ENCODE assay signal across 16 cellular contexts in the genomic region with DNA sequence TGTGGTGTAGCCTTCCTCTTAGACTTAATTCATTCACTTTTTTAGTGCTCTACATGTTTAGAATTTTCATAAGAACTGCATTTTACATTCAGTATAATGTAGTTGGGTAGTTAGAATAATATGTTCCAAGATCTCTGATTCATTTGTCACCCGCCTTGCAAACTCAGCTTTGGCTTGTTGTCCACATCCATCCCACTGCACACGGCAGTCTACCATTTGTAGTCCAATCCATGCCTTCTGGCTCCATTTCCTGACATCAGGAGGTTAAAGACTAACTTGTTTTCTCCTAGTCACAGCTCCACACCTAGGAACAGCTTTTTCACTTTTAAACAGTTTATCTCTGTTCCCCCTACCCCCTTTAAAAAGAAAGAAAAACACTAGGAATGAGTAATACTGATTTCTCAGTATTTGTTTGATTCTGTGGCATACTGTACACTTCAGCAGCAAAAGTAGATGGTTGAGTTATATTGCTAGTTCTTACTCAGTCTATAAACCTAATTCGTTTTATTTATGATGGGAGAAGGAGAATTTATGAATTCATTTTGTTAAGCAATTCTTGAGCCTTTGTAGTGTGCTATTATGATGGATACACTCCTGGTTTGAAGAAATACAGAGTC.
DNase-seq lines count a peak whose midpoint lies in the region; ATAC-seq and TF ChIP-seq lines count a peak whose summit lies in the region.
"Had no signal": no experiment of that assay in that cellular context is flagged by ENCODE, and none has a peak within 500 bp of the region (broad histone marks: within the 10 kb centered on the region; RNA-seq: fewer than 3 reads in every experiment).

No MANE protein-coding gene starts in this region.

- H3K4me1 ChIP-seq in adrenal gland (replicated peaks in 1 of 2) = peaks cover 14 to 27% of the 10 kb centered on the region in 2 donors
- H3K4me1 ChIP-seq in left lung = peaks cover 0 to 32% of the 10 kb centered on the region in 2 donors

- H3K9me3 ChIP-seq in adrenal gland (replicated peaks in 1 of 3) (no peaks in the 10 kb centered on the region), left lung (no peaks in the 10 kb centered on the region)

- peaks cover 69% of the 10 kb centered on the region for H3K4me1 Mint-ChIP-seq in activated CD4-positive, alpha-beta T cell treated with anti-CD3 and anti-CD28 coated beads for 36 hours
- H3K4me1 Mint-ChIP-seq in activated CD4-positive, alpha-beta T cell treated with anti-CD3 and anti-CD28 coated beads, Interleukin-2, amount 10 ng/mL, durations not matched to agents 7 days and 5 days = peaks cover 40% of the 10 kb centered on the region
- H3K4me1 Mint-ChIP-seq in activated T-helper 17 cell treated with anti-CD3 and anti-CD28 coated beads, Interleukin-2, amount 50 U/mL, for 72 hours = peaks cover 46% of the 10 kb centered on the region
- peaks cover 77% of the 10 kb centered on the region for H3K4me1 Mint-ChIP-seq in stimulated activated memory B cell treated with anti-CD40 and anti-IgM and Interleukin-4, amounts not matched to agents 10 μg/mL and 1 μg/mL and 100 μg/mL, for 72 hours

- no peaks in the 10 kb centered on the region for H3K36me3 Mint-ChIP-seq in activated CD4-positive, alpha-beta T cell treated with anti-CD3 and anti-CD28 coated beads for 36 hours (ENCODE audit: low read depth)
- H3K36me3 Mint-ChIP-seq in activated CD4-positive, alpha-beta T cell treated with anti-CD3 and anti-CD28 coated beads, Interleukin-2, amount 10 ng/mL, durations not matched to agents 7 days and 5 days (ENCODE audit: low read depth) = peaks cover 4% of the 10 kb centered on the region
- peaks cover 7% of the 10 kb centered on the region for H3K36me3 Mint-ChIP-seq in activated T-helper 17 cell treated with anti-CD3 and anti-CD28 coated beads, Interleukin-2, amount 50 U/mL, for 72 hours (ENCODE audit: low read depth)
- peaks cover 12% of the 10 kb centered on the region for H3K36me3 Mint-ChIP-seq in stimulated activated memory B cell treated with anti-CD40 and anti-IgM and Interleukin-4, amounts not matched to agents 10 μg/mL and 1 μg/mL and 100 μg/mL, for 72 hours

- ATAC-seq in activated CD4-positive, alpha-beta T cell treated with anti-CD3 and anti-CD28 coated beads for 36 hours = peak; percentile 93
- ATAC-seq in HG02852 (IDR thresholded peaks at IDR 0.05; ENCODE audit: unreplicated experiment) = peak; percentile 78
- peak; percentile 91 for ATAC-seq in activated T-helper 17 cell treated with anti-CD3 and anti-CD28 coated beads, Interleukin-2, amount 50 U/mL, for 72 hours (replicated peaks)
- ATAC-seq in stimulated activated memory B cell treated with anti-CD40 and anti-IgM and Interleukin-4, amounts not matched to agents 10 μg/mL and 1 μg/mL and 100 μg/mL, for 72 hours = peak; percentile 64
- ATAC-seq in left lung = no peak
- ATAC-seq: foreskin keratinocyte had no signal

- POLR2A ChIA-PET in activated CD4-positive, alpha-beta T cell treated with anti-CD3 and anti-CD28 coated beads for 36 hours (lab: Charles Lee) = interaction anchor here (0.5 to 1.7 kb wide), 6 partner anchors 10 to 324 kb away, joined by 3 to 5 read pairs (median 3); no protein-coding TSS in a partner anchor
- POLR2A ChIA-PET in activated CD4-positive, alpha-beta T cell treated with anti-CD3 and anti-CD28 coated beads, Interleukin-2, amount 10 ng/mL, durations not matched to agents 7 days and 5 days (lab: Charles Lee) = no interaction called here

- H3K27ac Mint-ChIP-seq in activated CD4-positive, alpha-beta T cell treated with anti-CD3 and anti-CD28 coated beads for 36 hours = peak overlapping the region; percentile 91
- no peak overlapping the region for H3K27ac Mint-ChIP-seq in activated CD4-positive, alpha-beta T cell treated with anti-CD3 and anti-CD28 coated beads, Interleukin-2, amount 10 ng/mL, durations not matched to agents 7 days and 5 days
- peak overlapping the region; percentile 96 for H3K27ac Mint-ChIP-seq in activated T-helper 17 cell treated with anti-CD3 and anti-CD28 coated beads, Interleukin-2, amount 50 U/mL, for 72 hours
- peak overlapping the region; percentile 6 for H3K27ac Mint-ChIP-seq in stimulated activated memory B cell treated with anti-CD40 and anti-IgM and Interleukin-4, amounts not matched to agents 10 μg/mL and 1 μg/mL and 100 μg/mL, for 72 hours

- no peak for TF ChIP-seq POLR2A in adrenal gland (IDR thresholded peaks at IDR 0.05)

- H3K36me3 ChIP-seq in adrenal gland (replicated peaks in 1 of 2) (no peaks in the 10 kb centered on the region), left lung (no peaks in the 10 kb centered on the region)

- no peaks in the 10 kb centered on the region for H3K9me3 Mint-ChIP-seq in activated CD4-positive, alpha-beta T cell treated with anti-CD3 and anti-CD28 coated beads for 36 hours (ENCODE audit: low read depth)
- no peaks in the 10 kb centered on the region for H3K9me3 Mint-ChIP-seq in activated CD4-positive, alpha-beta T cell treated with anti-CD3 and anti-CD28 coated beads, Interleukin-2, amount 10 ng/mL, durations not matched to agents 7 days and 5 days
- H3K9me3 Mint-ChIP-seq in activated T-helper 17 cell treated with anti-CD3 and anti-CD28 coated beads, Interleukin-2, amount 50 U/mL, for 72 hours = no peaks in the 10 kb centered on the region
- H3K9me3 Mint-ChIP-seq in stimulated activated memory B cell treated with anti-CD40 and anti-IgM and Interleukin-4, amounts not matched to agents 10 μg/mL and 1 μg/mL and 100 μg/mL, for 72 hours = no peaks in the 10 kb centered on the region

- TF ChIP-seq CTCF in adrenal gland (IDR thresholded peaks at IDR 0.05) (no peak), left lung (IDR thresholded peaks at IDR 0.05) (no peak)

- no peaks in the 10 kb centered on the region for H3K27me3 Mint-ChIP-seq in activated CD4-positive, alpha-beta T cell treated with anti-CD3 and anti-CD28 coated beads for 36 hours
- no peaks in the 10 kb centered on the region for H3K27me3 Mint-ChIP-seq in activated CD4-positive, alpha-beta T cell treated with anti-CD3 and anti-CD28 coated beads, Interleukin-2, amount 10 ng/mL, durations not matched to agents 7 days and 5 days
- no peaks in the 10 kb centered on the region for H3K27me3 Mint-ChIP-seq in activated T-helper 17 cell treated with anti-CD3 and anti-CD28 coated beads, Interleukin-2, amount 50 U/mL, for 72 hours
- H3K27me3 Mint-ChIP-seq in stimulated activated memory B cell treated with anti-CD40 and anti-IgM and Interleukin-4, amounts not matched to agents 10 μg/mL and 1 μg/mL and 100 μg/mL, for 72 hours = no peaks in the 10 kb centered on the region

- 92 to 94% (median 93%) methylated on average over 3 of the region's 3 CpGs for WGBS in adrenal gland, 4 donors

- intact Hi-C loops in activated CD4-positive, alpha-beta T cell treated with anti-CD3 and anti-CD28 coated beads for 36 hours (cut with DNase I, micrococcal nuclease) = loop anchor here (1.0 to 10.0 kb wide), 9 partner anchors 25 to 273 kb away; partner anchors contain the start of gene ARID1B (in 1 of the 2)
- intact Hi-C loops in adrenal gland (cut with DNase I) = no loop called here
- intact Hi-C loops in left lung (cut with DNase I) = no loop called here

- CTCF ChIA-PET in activated CD4-positive, alpha-beta T cell treated with anti-CD3 and anti-CD28 coated beads for 36 hours (lab: Charles Lee) = interaction anchor here (0.6 to 1.3 kb wide), 4 partner anchors 9 to 105 kb away, joined by 3 to 4 read pairs (median 4); no protein-coding TSS in a partner anchor
- CTCF ChIA-PET in activated CD4-positive, alpha-beta T cell treated with anti-CD3 and anti-CD28 coated beads, Interleukin-2, amount 10 ng/mL, durations not matched to agents 7 days and 5 days (lab: Charles Lee) = interaction anchor here (0.9 kb wide), 1 partner anchor 15 kb away, joined by 3 read pairs; no protein-coding TSS in a partner anchor

- DNase-seq in activated CD4-positive, alpha-beta T cell treated with anti-CD3 and anti-CD28 coated beads for 36 hours = peak; percentile 30
- no peak for DNase-seq in activated CD4-positive, alpha-beta T cell treated with anti-CD3 and anti-CD28 coated beads, Interleukin-2, amount 10 ng/mL, durations not matched to agents 7 days and 5 days
- DNase-seq in adrenal gland = no peak
- no peak for DNase-seq in SIG-M5 treated with dmso at 0.1 percent for 504 hours (lab: John Stamatoyannopoulos, UW; ENCODE audit: unreplicated experiment)
- DNase-seq in left lung = no peak
- DNase-seq: 8988T, DMS53, foreskin keratinocyte, KG1, NCI-H345, retina, SIG-M5 had no signal

- H3K27me3 ChIP-seq in adrenal gland = no peaks in the 10 kb centered on the region
- no peaks in the 10 kb centered on the region for H3K27me3 ChIP-seq in left lung
- H3K27me3 ChIP-seq: foreskin keratinocyte had no signal

- H3K4me3 Mint-ChIP-seq in activated CD4-positive, alpha-beta T cell treated with anti-CD3 and anti-CD28 coated beads for 36 hours = peak overlapping the region; percentile 41
- H3K4me3 Mint-ChIP-seq in activated CD4-positive, alpha-beta T cell treated with anti-CD3 and anti-CD28 coated beads, Interleukin-2, amount 10 ng/mL, durations not matched to agents 7 days and 5 days = no peak overlapping the region
- H3K4me3 Mint-ChIP-seq in activated T-helper 17 cell treated with anti-CD3 and anti-CD28 coated beads, Interleukin-2, amount 50 U/mL, for 72 hours = peak overlapping the region; percentile 74
- H3K4me3 Mint-ChIP-seq in stimulated activated memory B cell treated with anti-CD40 and anti-IgM and Interleukin-4, amounts not matched to agents 10 μg/mL and 1 μg/mL and 100 μg/mL, for 72 hours = no peak overlapping the region

- H3K27ac ChIP-seq in adrenal gland (no peak overlapping the region), left lung (no peak overlapping the region)
- H3K27ac ChIP-seq: foreskin keratinocyte had no signal

- H3K4me3 ChIP-seq in adrenal gland (no peak overlapping the region), left lung (no peak overlapping the region)
- H3K4me3 ChIP-seq: lung had no signal

Comparison
In these comparisons a context has a peak if more than half of its experiments do, and no peak if none do; other contexts are left out.
1. H3K4me3 Mint-ChIP-seq: peak in activated CD4-positive, alpha-beta T cell treated with anti-CD3 and anti-CD28 coated beads for 36 hours (single experiment) and activated T-helper 17 cell treated with anti-CD3 and anti-CD28 coated beads, Interleukin-2, amount 50 U/mL, for 72 hours (single experiment); none in activated CD4-positive, alpha-beta T cell treated with anti-CD3 and anti-CD28 coated beads, Interleukin-2, amount 10 ng/mL, durations not matched to agents 7 days and 5 days (single experiment) and stimulated activated memory B cell treated with anti-CD40 and anti-IgM and Interleukin-4, amounts not matched to agents 10 μg/mL and 1 μg/mL and 100 μg/mL, for 72 hours (single experiment).
2. intact Hi-C loops: an anchor here in activated CD4-positive, alpha-beta T cell treated with anti-CD3 and anti-CD28 coated beads for 36 hours (1.0 to 10.0 kb wide); none called in adrenal gland and left lung.